ENCODE assay signal across 23 cellular contexts in genomic region chr1:90223401-90223800, GRCh38.
"Had no signal": no experiment of that assay in that cellular context is flagged by ENCODE, and none has a peak within 500 bp of the region (broad histone marks: within the 10 kb centered on the region; RNA-seq: fewer than 3 reads in every experiment).

No MANE protein-coding gene starts in this region.

- H3K4me1 ChIP-seq: esophagus muscularis mucosa, foreskin keratinocyte, gastroesophageal sphincter, heart left ventricle, left lung had no signal

- H3K4me3 ChIP-seq: coronary artery, dorsolateral prefrontal cortex, esophagus muscularis mucosa, gastroesophageal sphincter, heart left ventricle, hepatocyte, left lung, lung had no signal

- H3K9me3 ChIP-seq: esophagus muscularis mucosa had no signal

- H3K27ac ChIP-seq: coronary artery, dorsolateral prefrontal cortex, esophagus muscularis mucosa, foreskin keratinocyte, gastroesophageal sphincter, heart left ventricle, hepatocyte, left lung had no signal

- DNase-seq: dermis blood vessel endothelial cell; dorsolateral prefrontal cortex; effector CD4-positive, alpha-beta T cell; effector memory CD4-positive, alpha-beta T cell; foreskin keratinocyte; heart left ventricle; hypothalamus; immature natural killer cell; islet precursor cell; kidney; kidney glomerular epithelial cell; left cardiac atrium; left lung; left ventricle myocardium superior; mammary epithelial cell; mesendoderm; midbrain; naive thymus-derived CD4-positive, alpha-beta T cell had no signal

- H3K27me3 ChIP-seq: esophagus muscularis mucosa, foreskin keratinocyte, gastroesophageal sphincter, heart left ventricle, hepatocyte, left lung had no signal

- H3K36me3 ChIP-seq: esophagus muscularis mucosa, gastroesophageal sphincter, heart left ventricle, left lung had no signal
